Comparison of ENCODE assay signal across 1 cellular context in genomic region chr14:64722842-64723447, GRCh38.
TF ChIP-seq lines count a peak whose summit lies in the region.

No MANE protein-coding gene starts in this region.

TF ChIP-seq in GM23338, 12 proteins besides CTCF, POLR2A, EP300 and RAD21 (continued from another document):
- TF ChIP-seq ZNF462 (CRISPR knock-in tag; IDR thresholded peaks at IDR 0.05) (no peak), ZNF114 (CRISPR knock-in tag; IDR thresholded peaks at IDR 0.05) (no peak), JUNB (IDR thresholded peaks at IDR 0.05; ENCODE audit: unreplicated experiment) (no peak), REST (IDR thresholded peaks at IDR 0.05; ENCODE audit: unreplicated experiment) (no peak)
